In genomic region chr18:65769653-65770052, GRCh38 we compare ENCODE assay signal across 25 cellular contexts. TPM values are rescaled to one million over a fixed set of nuclear protein-coding genes. Genes with fewer than 3 reads are reported as not detected.
A peak's percentile ranks its signal among the peaks of the same experiment; 100 is the strongest.
DNase-seq lines count a peak whose midpoint lies in the region; ATAC-seq, FAIRE-seq and TF ChIP-seq lines count a peak whose summit lies in the region.
"Had no signal": no experiment of that assay in that cellular context is flagged by ENCODE, and none has a peak within 500 bp of the region (broad histone marks: within the 10 kb centered on the region; RNA-seq: fewer than 3 reads in every experiment).

No MANE protein-coding gene starts in this region.

- H4K20me1 ChIP-seq in HepG2 (ENCODE audit: insufficient read depth, low read length) (no peaks in the 10 kb centered on the region), osteoblast (ENCODE audit: insufficient read depth, low read length) (no peaks in the 10 kb centered on the region)
- H4K20me1 ChIP-seq: BLaER1 treated with 17β-estradiol and CSF1 and Interleukin-3, amounts not matched to agents 10 nM and 100 nM had no signal

- H3K27me3 ChIP-seq in HepG2 (ENCODE audit: control insufficient read depth in 1 of 2, insufficient read depth in 2 of 2, low read length in 2 of 2) (no peaks in the 10 kb centered on the region), right lobe of liver (no peaks in the 10 kb centered on the region), osteoblast (ENCODE audit: insufficient read depth, low read length) (no peaks in the 10 kb centered on the region)
- H3K27me3 ChIP-seq: BE2C; BLaER1 treated with 17β-estradiol and CSF1 and Interleukin-3, amounts not matched to agents 10 nM and 100 nM had no signal

- no peak for TF ChIP-seq RAD21 in HepG2 (CRISPR knock-in tag; IDR thresholded peaks at IDR 0.05)

- no peaks in the 10 kb centered on the region for H3K79me2 ChIP-seq in HepG2 (ENCODE audit: insufficient read depth, low read length)
- H3K79me2 ChIP-seq in osteoblast (ENCODE audit: insufficient read depth, low read length): no peaks in the 10 kb centered on the region

- H3K27ac ChIP-seq in HepG2 (ENCODE audit: extremely low read length, insufficient read depth, low read length) (no peak overlapping the region), right lobe of liver (no peak overlapping the region), osteoblast (ENCODE audit: low read depth, low read length) (no peak overlapping the region)
- H3K27ac ChIP-seq: 22Rv1; BLaER1 treated with 17β-estradiol and CSF1 and Interleukin-3, amounts not matched to agents 10 nM and 100 nM had no signal

- no peaks in the 10 kb centered on the region for H3K36me3 ChIP-seq in HepG2 (replicated peaks in 1 of 2; ENCODE audit: control insufficient read depth in 1 of 2, insufficient read depth in 2 of 2, low read length in 2 of 2)
- no peaks in the 10 kb centered on the region for H3K36me3 ChIP-seq in right lobe of liver
- H3K36me3 ChIP-seq in osteoblast (ENCODE audit: insufficient read depth, low read length): no peaks in the 10 kb centered on the region
- H3K36me3 ChIP-seq: BE2C; BLaER1 treated with 17β-estradiol and CSF1 and Interleukin-3, amounts not matched to agents 10 nM and 100 nM had no signal

- FAIRE-seq in HepG2 (lab: Jason Lieb, UNC): no peak
- FAIRE-seq: A204.1, GM12878 had no signal

- TF ChIP-seq CTCF in HepG2 (CRISPR knock-in tag; IDR thresholded peaks at IDR 0.05) (no peak), right lobe of liver (IDR thresholded peaks at IDR 0.05) (no peak), osteoblast (IDR thresholded peaks at IDR 0.05; ENCODE audit: extremely low read depth, low read depth, low read length) (no peak), foreskin fibroblast (IDR thresholded peaks at IDR 0.05; ENCODE audit: low read depth, low read length) (no peak)

- H3K4me3 ChIP-seq in HepG2 (replicated peaks in 1 of 3; ENCODE audit: insufficient read depth in 1 of 3, low read depth in 2 of 3, low read length in 3 of 3) (no peak overlapping the region), right lobe of liver (no peak overlapping the region), osteoblast (ENCODE audit: insufficient read depth, low read length) (no peak overlapping the region), foreskin fibroblast (ENCODE audit: low read depth in 1 of 2, low read length in 2 of 2) (no peak overlapping the region)
- H3K4me3 ChIP-seq: BLaER1 treated with 17β-estradiol and CSF1 and Interleukin-3, amounts not matched to agents 10 nM and 100 nM; GM12878 had no signal

- POLR2A ChIA-PET in HepG2 (lab: Yijun Ruan, JAX): no interaction called here

- no peak overlapping the region for H3K4me2 ChIP-seq in HepG2 (ENCODE audit: low read depth, low read length)
- H3K4me2 ChIP-seq in osteoblast (ENCODE audit: insufficient read depth, low read length): no peak overlapping the region
- H3K4me2 ChIP-seq: BLaER1 treated with 17β-estradiol and CSF1 and Interleukin-3, amounts not matched to agents 10 nM and 100 nM had no signal

- intact Hi-C loops in HepG2 (cut with micrococcal nuclease; ENCODE audit: unreplicated experiment) (no loop called here), right lobe of liver (cut with DNase I) (no loop called here)

- H2AFZ ChIP-seq in HepG2 (ENCODE audit: low read length) (no peak overlapping the region), osteoblast (ENCODE audit: low read length) (no peak overlapping the region)

- ATAC-seq in HepG2 (no peak), right lobe of liver (no peak), HG02763 (IDR thresholded peaks at IDR 0.05; ENCODE audit: unreplicated experiment) (no peak), HG03095 (IDR thresholded peaks at IDR 0.05; ENCODE audit: unreplicated experiment) (no peak)
- ATAC-seq: GM12878 had no signal

- 2% methylated on average over 4 of the region's 4 CpGs for WGBS in HepG2 (ENCODE audit: low lambda C conversion rate)
- 34% methylated on average over 4 of the region's 4 CpGs for WGBS in right lobe of liver (ENCODE audit: insufficient coverage, low coverage, low lambda C conversion rate, missing lambda C conversion rate)

- no TSS peak for BruUV-seq in HepG2 (replicated peaks; lab: Mats Ljungman, UMichigan)

- H3K9me3 ChIP-seq in HepG2 (ENCODE audit: low read length): no peaks in the 10 kb centered on the region
- H3K9me3 ChIP-seq in right lobe of liver: no peaks in the 10 kb centered on the region
- peaks cover 6% of the 10 kb centered on the region for H3K9me3 ChIP-seq in osteoblast (ENCODE audit: low read depth, low read length)
- H3K9me3 ChIP-seq: BE2C; BLaER1 treated with 17β-estradiol and CSF1 and Interleukin-3, amounts not matched to agents 10 nM and 100 nM had no signal

- no peak for DNase-seq in HepG2 (ENCODE audit: low spot score)
- no peak for DNase-seq in right lobe of liver
- DNase-seq in NCI-H69 (lab: John Stamatoyannopoulos, UW): peak; percentile 54
- DNase-seq in osteoblast (ENCODE audit: insufficient read length, low spot score, missing footprints): peak; percentile 26
- no peak for DNase-seq in foreskin fibroblast
- DNase-seq: ACHN; AML-193; BE2C; CD4-positive, alpha-beta T cell; CD8-positive, alpha-beta memory T cell; DMS 273 treated with DMSO at 0.1 percent for 48 hours; DMS79; EL; GDM1; GOT3; H7; HCEC 1CT; HFFc6 had no signal

- H3K9ac ChIP-seq in HepG2 (ENCODE audit: insufficient read depth, low read depth, low read length): no peak overlapping the region
- H3K9ac ChIP-seq: BLaER1 treated with 17β-estradiol and CSF1 and Interleukin-3, amounts not matched to agents 10 nM and 100 nM had no signal

- in situ Hi-C loops in HepG2 (cut with HindIII; ENCODE audit: extremely low pct_ligation_motif_present, low pct_unique_long_range_greater_than_20kb): no loop called here

- CTCF ChIA-PET in HepG2 (lab: Yijun Ruan, JAX; ENCODE audit: low intra/inter-chr PET ratio, low total read pairs): no interaction called here

- no peak for TF ChIP-seq POLR2A in HepG2 (IDR thresholded peaks at IDR 0.05; ENCODE audit: insufficient read depth in 1 of 2, low read depth in 2 of 2, low read length in 2 of 2)
- no peak for TF ChIP-seq POLR2A in right lobe of liver (IDR thresholded peaks at IDR 0.05)

- no peaks in the 10 kb centered on the region for H3K4me1 ChIP-seq in HepG2 (ENCODE audit: insufficient read depth, low read length)
- no peaks in the 10 kb centered on the region for H3K4me1 ChIP-seq in right lobe of liver
- no peaks in the 10 kb centered on the region for H3K4me1 ChIP-seq in osteoblast (ENCODE audit: insufficient read depth, low read length)
- H3K4me1 ChIP-seq: BE2C; BLaER1 treated with 17β-estradiol and CSF1 and Interleukin-3, amounts not matched to agents 10 nM and 100 nM had no signal

- no peak for TF ChIP-seq EP300 in HepG2 (IDR thresholded peaks at IDR 0.05; ENCODE audit: low read depth in 2 of 2, low read length in 2 of 2)
- no peak for TF ChIP-seq EP300 in HepG2 (CRISPR knock-in tag; IDR thresholded peaks at IDR 0.05; ENCODE audit: borderline replicate concordance)

TF ChIP-seq in HepG2, 621 proteins besides CTCF, POLR2A, EP300 and RAD21:
- peak; percentile 22; the same call in 1 of the 2 replicates for TF ChIP-seq CREB1 (IDR thresholded peaks at IDR 0.05)
- no peak for TF ChIP-seq CREB1 (CRISPR knock-in tag; IDR thresholded peaks at IDR 0.05)
- TF ChIP-seq ZNF414 (CRISPR knock-in tag; IDR thresholded peaks at IDR 0.05): no peak

RNA-seq across cellular contexts. Expression of gene CDH7, which starts 18.8 kb away (rescaled TPM):
- total RNA-seq in HepG2 (2016; rRNA removed; fragmentation: Illumina TruSeq; extraction: Trizol) (not detected in 2 replicates), right lobe of liver (not detected), osteoblast (not detected in 2 replicates)
- not detected in 2 replicates for total RNA-seq in HepG2 (2016; cell fraction: cytosol; rRNA removed; fragmentation: Illumina TruSeq; extraction: Trizol; ENCODE audit: low read depth)
- total RNA-seq in HepG2 (2016; cell fraction: insoluble cytoplasmic fraction; rRNA removed; fragmentation: Illumina TruSeq; extraction: Trizol): not detected in 2 replicates
- not detected in 2 replicates for total RNA-seq in HepG2 (2016; cell fraction: membrane; rRNA removed; fragmentation: Illumina TruSeq; extraction: Trizol)
- not detected in 2 replicates for total RNA-seq in HepG2 (2016; cell fraction: nucleus; rRNA removed; fragmentation: Illumina TruSeq; extraction: Trizol)
- polyA plus RNA-seq in HepG2 (2011; rRNA removed): not detected in 2 replicates
- polyA plus RNA-seq in HepG2 (2011; cell fraction: cytosol; rRNA removed): not detected in 2 replicates
- not detected in 2 replicates for polyA plus RNA-seq in HepG2 (2011; cell fraction: nucleus; rRNA removed)
- not detected in 2 replicates for polyA plus RNA-seq in HepG2 (2012)
- not detected in 2 replicates for polyA plus RNA-seq in HepG2 (2016; cell fraction: cytosol; fragmentation: Illumina TruSeq; extraction: Trizol; ENCODE audit: low read depth)
- polyA plus RNA-seq in HepG2 (2016; cell fraction: insoluble cytoplasmic fraction; fragmentation: Illumina TruSeq; extraction: Trizol; ENCODE audit: low read depth): not detected in 2 replicates
- polyA plus RNA-seq in HepG2 (2016; cell fraction: membrane; fragmentation: Illumina TruSeq; extraction: Trizol; ENCODE audit: low read depth): not detected in 2 replicates
- polyA plus RNA-seq in HepG2 (2016; cell fraction: nucleus; fragmentation: Illumina TruSeq; extraction: Trizol; ENCODE audit: insufficient read depth, low read depth): not detected in 2 replicates
- 29.9 TPM in 1 of 2 replicates, not detected in the other for polyA minus RNA-seq in HepG2 (2011; rRNA and poly(A)+ RNA removed; ENCODE audit: low replicate concordance)
- polyA minus RNA-seq in HepG2 (2011; cell fraction: cytosol; rRNA and poly(A)+ RNA removed): not detected in 2 replicates
- polyA minus RNA-seq in HepG2 (2011; cell fraction: nucleus; rRNA and poly(A)+ RNA removed): not detected in 2 replicates
- total RNA-seq: CD4-positive, alpha-beta T cell; CD8-positive, alpha-beta memory T cell; GM12878; HFFc6 had no signal
- polyA plus RNA-seq: CD14-positive monocyte; CD8-positive, alpha-beta memory T cell had no signal

Comparison
In these comparisons a context has a peak if more than half of its experiments do, and no peak if none do; other contexts are left out.
1. DNase-seq: peak in NCI-H69 (single experiment) and osteoblast (single experiment); none in HepG2 (single experiment), right lobe of liver (0 of 3) and foreskin fibroblast (0 of 2).